In genomic region chr4:1595789-1596325, GRCh38 we compare ENCODE assay signal across 22 cellular contexts.
"Had no signal": no experiment of that assay in that cellular context is flagged by ENCODE, and none has a peak within 500 bp of the region (broad histone marks: within the 10 kb centered on the region; RNA-seq: fewer than 3 reads in every experiment).

No MANE protein-coding gene starts in this region.

- H3K4me1 Mint-ChIP-seq: T-cell had no signal

- H3K27ac ChIP-seq: left lung, tibial nerve had no signal

- DNase-seq: activated CD4-positive, alpha-beta T cell treated with anti-CD3 and anti-CD28 coated beads, Interleukin-2, amount 50 U/mL, for 1 hour; activated CD4-positive, CD25-positive, alpha-beta regulatory T cell treated with anti-CD3 and anti-CD28 coated beads, Interleukin-2, amount 50 U/mL, for 72 hours; activated CD8-positive, alpha-beta T cell treated with anti-CD3 and anti-CD28 coated beads, Interleukin-2, amount 10 ng/mL, durations not matched to agents 7 days and 5 days; activated naive CD4-positive, alpha-beta T cell; activated T-cell treated with anti-CD3 and anti-CD28 coated beads, Interleukin-2, amount 50 U/mL, for 4 hours; amniotic stem cell; effector CD4-positive, alpha-beta T cell; erythroblast; foreskin fibroblast; mesenchymal stem cell; naive B cell; occipital lobe; stimulated activated CD4-positive, alpha-beta T cell treated with anti-CD3 and anti-CD28 coated beads, Interleukin-12 subunit alpha, Interleukin-12 subunit beta, amount 100 ng/mL, for 4 hours; T-cell; WERI-Rb-1 had no signal

- H3K4me1 ChIP-seq: left lung, tibial nerve had no signal

- H3K4me3 ChIP-seq: left lung, tibial nerve had no signal

- H3K27ac Mint-ChIP-seq: activated CD8-positive, alpha-beta T cell treated with anti-CD3 and anti-CD28 coated beads, Interleukin-2, amount 10 ng/mL, durations not matched to agents 7 days and 5 days; activated naive CD8-positive, alpha-beta T cell; activated T-helper 2 cell treated with anti-CD3 and anti-CD28 coated beads, Interferon-gamma antibody, Interleukin-2, Interleukin-4, amounts not matched to agents 10 μg/mL and 5 μg/mL and 100 μg/mL, durations not matched to agents 14 hours and 24 hours and 36 hours; dendritic cell treated with granulocyte-macrophage colony-stimulating factor and Interleukin-4, amounts not matched to agents 40 ng/mL and 50 ng/mL, for 4 days; naive B cell; stimulated activated naive CD8-positive, alpha-beta T cell treated with anti-CD3 and anti-CD28 coated beads, Interleukin-15, Interleukin-2, amounts not matched to agents 100 ng/mL and 50 ng/mL, for 24 hours; T-cell; T-helper 2 cell treated with Interferon-gamma antibody and Interleukin-4, amounts not matched to agents 5 μg/mL and 100 μg/mL, for 36 hours had no signal

- H3K4me3 Mint-ChIP-seq: activated CD8-positive, alpha-beta T cell treated with anti-CD3 and anti-CD28 coated beads, Interleukin-2, amount 10 ng/mL, durations not matched to agents 7 days and 5 days; activated naive CD8-positive, alpha-beta T cell; activated T-cell treated with anti-CD3 and anti-CD28 coated beads, Interleukin-2, amount 50 U/mL, for 4 hours; dendritic cell treated with granulocyte-macrophage colony-stimulating factor and Interleukin-4, amounts not matched to agents 40 ng/mL and 50 ng/mL, for 4 days; naive B cell; stimulated activated naive CD8-positive, alpha-beta T cell treated with anti-CD3 and anti-CD28 coated beads, Interleukin-15, Interleukin-2, amounts not matched to agents 100 ng/mL and 50 ng/mL, for 24 hours; T-cell; T-helper 2 cell treated with Interferon-gamma antibody and Interleukin-4, amounts not matched to agents 5 μg/mL and 100 μg/mL, for 36 hours had no signal

- ATAC-seq: activated T-cell treated with anti-CD3 and anti-CD28 coated beads, Interleukin-2, amount 50 U/mL, for 4 hours; left lung; T-cell had no signal

- H3K36me3 ChIP-seq: left lung, tibial nerve, WERI-Rb-1 had no signal
